Comparison of ENCODE assay signal across 8 cellular contexts in genomic region chr7:65373608-65374351, GRCh38. TPM values are rescaled to one million over a fixed set of nuclear protein-coding genes. Genes with fewer than 3 reads are reported as not detected.
DNase-seq lines count a peak whose midpoint lies in the region; ATAC-seq and TF ChIP-seq lines count a peak whose summit lies in the region.

Gene ZNF92 (plus strand): TSS chr7:65373855. CDS start chr7:65373998, 143 bp downstream.

- peak within 1 kb of the TSS; percentile 80 to 85 for H3K4me3 ChIP-seq in left lung

- H3K27me3 ChIP-seq in left lung = no peaks in the 10 kb centered on the region

- H3K36me3 ChIP-seq in left lung = peaks cover 0 to 13% of the 10 kb centered on the region in 2 donors

- H3K27ac ChIP-seq in left lung = peak within 1 kb of the TSS; percentile 88

- intact Hi-C loops in left lung (cut with DNase I) = no loop called here

- H3K9me3 ChIP-seq in left lung = no peaks in the 10 kb centered on the region

- no peak for TF ChIP-seq CTCF in left lung (IDR thresholded peaks at IDR 0.05)

- H3K4me1 ChIP-seq in left lung = peaks cover 4 to 29% of the 10 kb centered on the region in 2 donors

- peak; percentile 98 for ATAC-seq in GM19372 (IDR thresholded peaks at IDR 0.05; ENCODE audit: low read depth, unreplicated experiment)
- ATAC-seq in HG03558 (IDR thresholded peaks at IDR 0.05; ENCODE audit: extremely low read depth, unreplicated experiment) = peak; percentile 99
- peak; percentile 100 for ATAC-seq in left lung

- peak; percentile 41 to 97 (median 94) for DNase-seq in C1 segment of cervical spinal cord (lab: John Stamatoyannopoulos, UW)
- peak; percentile 95 for DNase-seq in NCI-H748 treated with DMSO at 0.1 percent for 48 hours (lab: John Stamatoyannopoulos, UW)
- DNase-seq in activated CD4-positive, alpha-beta T cell treated with anti-CD3 and anti-CD28 coated beads, Interleukin-2, amount 50 U/mL, for 24 hours (ENCODE audit: low read depth in 1 of 2, low spot score in 1 of 2) = peak; percentile 86 to 95
- peak; percentile 98 for DNase-seq in dermis blood vessel endothelial cell
- peak; percentile 92 to 96 for DNase-seq in left lung
- peak; percentile 92 to 94 for DNase-seq in stimulated activated CD4-positive, alpha-beta T cell treated with anti-CD3 and anti-CD28 coated beads, Interleukin-2, amount 100 ng/mL, for 48 hours

RNA-seq across cellular contexts. Expression of gene ZNF92, which starts in this region (rescaled TPM):
- total RNA-seq in dermis blood vessel endothelial cell = 7.6 and 15.3 TPM in 2 replicates
- 1 to 10 TPM; 6.5 to 7.9 TPM for total RNA-seq in left lung

Comparison
In these comparisons a context has a peak if more than half of its experiments do, and no peak if none do; other contexts are left out.
1. Peak in every context shown above with its lines: DNase-seq, ATAC-seq, H3K4me3 ChIP-seq and H3K27ac ChIP-seq.